1 cellular context compared by ENCODE assay signal in the genomic region with DNA sequence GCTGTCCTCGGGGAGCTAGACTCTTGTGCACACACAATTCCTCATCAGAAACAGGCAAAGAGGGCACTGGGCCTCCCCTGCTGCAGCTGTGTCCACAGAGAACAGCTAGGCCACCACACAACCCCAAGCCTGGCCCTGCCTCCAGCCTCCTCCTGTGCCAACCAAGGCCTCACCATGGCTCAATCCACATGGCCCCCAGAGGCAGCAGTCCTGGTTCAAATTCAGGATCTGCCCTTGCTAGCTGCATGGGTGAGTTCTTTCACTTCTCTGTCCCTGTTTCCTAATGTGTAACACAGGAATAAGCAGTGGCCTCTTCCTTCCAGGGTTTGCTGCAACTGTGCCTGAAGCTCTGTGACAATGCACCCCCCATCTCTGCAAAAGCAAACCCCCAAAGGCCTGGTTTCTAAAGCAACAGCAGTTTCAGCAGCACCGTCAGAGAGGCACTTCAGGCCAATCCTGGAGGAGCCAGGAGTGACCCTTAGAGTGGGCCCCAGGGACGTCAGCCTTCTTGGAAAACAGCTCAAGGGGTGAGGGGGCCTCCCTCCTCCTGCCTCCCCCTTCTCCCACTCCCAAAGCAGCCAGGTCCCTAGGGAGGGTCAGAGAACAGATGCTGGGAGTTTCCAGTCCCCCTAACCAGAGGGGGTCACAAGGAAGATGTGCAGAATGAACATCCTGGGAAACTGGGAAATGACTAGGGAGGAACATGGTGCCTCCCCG.
A peak's percentile ranks its signal among the peaks of the same experiment; 100 is the strongest.
TF ChIP-seq lines count a peak whose summit lies in the region.

No MANE protein-coding gene starts in this region.

TF ChIP-seq in HepG2, 621 proteins besides CTCF, POLR2A, EP300 and RAD21:
- TF ChIP-seq ZBTB7B (CRISPR knock-in tag; IDR thresholded peaks at IDR 0.05) (no peak), ZNF318 (CRISPR knock-in tag; IDR thresholded peaks at IDR 0.05) (no peak), SRY (CRISPR knock-in tag; IDR thresholded peaks at IDR 0.05) (0 out of 2 replicates have a peak, but pooled peaks have one; percentile 40), DZIP1 (CRISPR knock-in tag; IDR thresholded peaks at IDR 0.05) (peak; percentile 46; the same call in 1 of the 2 replicates), ZNF558 (CRISPR knock-in tag; IDR thresholded peaks at IDR 0.05; ENCODE audit: borderline replicate concordance) (no peak), KDM2A (CRISPR knock-in tag; IDR thresholded peaks at IDR 0.05; ENCODE audit: borderline replicate concordance, low read depth) (no peak), ZNF7 (CRISPR knock-in tag; IDR thresholded peaks at IDR 0.05) (peak; percentile 61; the same call in 1 of the 2 replicates), SETDB1 (CRISPR knock-in tag; IDR thresholded peaks at IDR 0.05; ENCODE audit: borderline replicate concordance) (no peak)
- TF ChIP-seq, protein P1, sequence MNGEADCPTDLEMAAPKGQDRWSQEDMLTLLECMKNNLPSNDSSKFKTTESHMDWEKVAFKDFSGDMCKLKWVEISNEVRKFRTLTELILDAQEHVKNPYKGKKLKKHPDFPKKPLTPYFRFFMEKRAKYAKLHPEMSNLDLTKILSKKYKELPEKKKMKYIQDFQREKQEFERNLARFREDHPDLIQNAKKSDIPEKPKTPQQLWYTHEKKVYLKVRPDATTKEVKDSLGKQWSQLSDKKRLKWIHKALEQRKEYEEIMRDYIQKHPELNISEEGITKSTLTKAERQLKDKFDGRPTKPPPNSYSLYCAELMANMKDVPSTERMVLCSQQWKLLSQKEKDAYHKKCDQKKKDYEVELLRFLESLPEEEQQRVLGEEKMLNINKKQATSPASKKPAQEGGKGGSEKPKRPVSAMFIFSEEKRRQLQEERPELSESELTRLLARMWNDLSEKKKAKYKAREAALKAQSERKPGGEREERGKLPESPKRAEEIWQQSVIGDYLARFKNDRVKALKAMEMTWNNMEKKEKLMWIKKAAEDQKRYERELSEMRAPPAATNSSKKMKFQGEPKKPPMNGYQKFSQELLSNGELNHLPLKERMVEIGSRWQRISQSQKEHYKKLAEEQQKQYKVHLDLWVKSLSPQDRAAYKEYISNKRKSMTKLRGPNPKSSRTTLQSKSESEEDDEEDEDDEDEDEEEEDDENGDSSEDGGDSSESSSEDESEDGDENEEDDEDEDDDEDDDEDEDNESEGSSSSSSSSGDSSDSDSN (CRISPR knock-in tag; IDR thresholded peaks at IDR 0.05), result 0 out of 2 replicates have a peak, but pooled peaks have one; percentile 22
- TF ChIP-seq, protein P2, sequence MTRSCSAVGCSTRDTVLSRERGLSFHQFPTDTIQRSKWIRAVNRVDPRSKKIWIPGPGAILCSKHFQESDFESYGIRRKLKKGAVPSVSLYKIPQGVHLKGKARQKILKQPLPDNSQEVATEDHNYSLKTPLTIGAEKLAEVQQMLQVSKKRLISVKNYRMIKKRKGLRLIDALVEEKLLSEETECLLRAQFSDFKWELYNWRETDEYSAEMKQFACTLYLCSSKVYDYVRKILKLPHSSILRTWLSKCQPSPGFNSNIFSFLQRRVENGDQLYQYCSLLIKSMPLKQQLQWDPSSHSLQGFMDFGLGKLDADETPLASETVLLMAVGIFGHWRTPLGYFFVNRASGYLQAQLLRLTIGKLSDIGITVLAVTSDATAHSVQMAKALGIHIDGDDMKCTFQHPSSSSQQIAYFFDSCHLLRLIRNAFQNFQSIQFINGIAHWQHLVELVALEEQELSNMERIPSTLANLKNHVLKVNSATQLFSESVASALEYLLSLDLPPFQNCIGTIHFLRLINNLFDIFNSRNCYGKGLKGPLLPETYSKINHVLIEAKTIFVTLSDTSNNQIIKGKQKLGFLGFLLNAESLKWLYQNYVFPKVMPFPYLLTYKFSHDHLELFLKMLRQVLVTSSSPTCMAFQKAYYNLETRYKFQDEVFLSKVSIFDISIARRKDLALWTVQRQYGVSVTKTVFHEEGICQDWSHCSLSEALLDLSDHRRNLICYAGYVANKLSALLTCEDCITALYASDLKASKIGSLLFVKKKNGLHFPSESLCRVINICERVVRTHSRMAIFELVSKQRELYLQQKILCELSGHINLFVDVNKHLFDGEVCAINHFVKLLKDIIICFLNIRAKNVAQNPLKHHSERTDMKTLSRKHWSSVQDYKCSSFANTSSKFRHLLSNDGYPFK (CRISPR knock-in tag; IDR thresholded peaks at IDR 0.05; ENCODE audit: borderline replicate concordance), result 0 out of 2 replicates have a peak, but pooled peaks have one; percentile 23
